In the genomic region with DNA sequence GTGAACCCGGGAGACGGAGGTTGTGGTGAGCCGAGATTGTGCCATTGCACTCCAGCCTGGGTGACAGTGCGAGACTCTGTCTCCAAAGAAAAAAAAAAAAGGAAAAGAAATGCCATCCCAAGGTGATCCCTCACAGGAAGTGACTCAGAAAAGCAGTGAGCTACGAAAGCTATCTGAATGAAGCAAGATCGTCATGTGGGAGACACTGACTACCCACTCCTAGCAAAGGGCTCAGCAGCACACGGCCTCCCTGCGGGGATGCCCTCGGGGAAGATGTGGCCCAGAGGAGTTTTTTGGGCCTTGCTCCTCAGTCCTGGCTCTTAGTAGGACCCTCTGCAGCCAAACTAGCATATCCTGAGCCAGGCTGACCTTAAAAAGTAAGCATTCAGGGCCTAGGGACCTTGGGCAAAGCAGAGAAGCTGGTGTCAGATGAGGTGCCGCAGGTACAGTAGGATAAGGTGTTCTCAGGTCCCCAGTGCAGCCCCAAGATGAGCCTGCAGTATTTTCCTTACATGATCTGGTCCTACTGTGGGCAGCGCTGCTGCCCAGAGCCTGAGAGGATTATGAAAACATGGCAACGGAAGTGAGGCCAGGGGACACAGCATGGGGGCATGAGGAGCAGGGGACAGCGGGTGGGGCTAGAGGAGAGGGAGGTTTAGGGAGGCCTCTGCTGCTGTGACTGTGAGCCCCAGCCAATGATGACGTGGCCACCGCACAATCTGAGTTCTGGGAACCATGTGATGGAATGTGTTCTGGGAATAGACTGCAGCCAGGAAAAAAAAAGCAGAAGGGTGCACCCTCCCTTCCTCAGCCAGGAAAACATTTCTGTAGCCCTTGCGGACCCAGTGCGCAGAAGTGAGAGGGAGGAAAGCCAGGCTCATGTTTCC, we compare ENCODE assay signal across 5 cellular contexts. TPM values are rescaled to one million over a fixed set of nuclear protein-coding genes. Genes with fewer than 3 reads are reported as not detected.
"Had no signal": no experiment of that assay in that cellular context is flagged by ENCODE, and none has a peak within 500 bp of the region (broad histone marks: within the 10 kb centered on the region; RNA-seq: fewer than 3 reads in every experiment).

No MANE protein-coding gene starts in this region.

RNA-seq across cellular contexts. Expression of gene RIMBP3C, which starts 6.6 kb away (rescaled TPM):
- total RNA-seq: esophagus muscularis mucosa, mammary epithelial cell, myocyte, pulmonary artery endothelial cell had no signal
- polyA plus RNA-seq: hepatocyte had no signal
